1 cellular context compared by ENCODE assay signal in genomic region chr22:37982151-37982838, GRCh38.
TF ChIP-seq lines count a peak whose summit lies in the region.

No MANE protein-coding gene starts in this region.

TF ChIP-seq in HEK293T, 16 proteins besides CTCF, POLR2A, EP300 and RAD21:
- no peak for TF ChIP-seq NFRKB (IDR thresholded peaks at IDR 0.05)
- no peak for TF ChIP-seq SP1 (IDR thresholded peaks at IDR 0.05)
- TF ChIP-seq BHLHE40 (IDR thresholded peaks at IDR 0.05; ENCODE audit: borderline replicate concordance): no peak
- TF ChIP-seq FOXM1 (IDR thresholded peaks at IDR 0.05; ENCODE audit: borderline replicate concordance): no peak
- TF ChIP-seq ELF4 (IDR thresholded peaks at IDR 0.05): no peak
- no peak for TF ChIP-seq SUZ12 (IDR thresholded peaks at IDR 0.05)
- TF ChIP-seq CTBP1 (IDR thresholded peaks at IDR 0.05; ENCODE audit: borderline replicate concordance): no peak
- TF ChIP-seq HDGF (IDR thresholded peaks at IDR 0.05; ENCODE audit: borderline replicate concordance): no peak
- no peak for TF ChIP-seq ARNT (IDR thresholded peaks at IDR 0.05)
- no peak for TF ChIP-seq FOXA1 (IDR thresholded peaks at IDR 0.05)
- TF ChIP-seq L3MBTL2 (conservative IDR thresholded peaks at IDR 0.05): no peak
- TF ChIP-seq FOXK2 (IDR thresholded peaks at IDR 0.05): no peak
- no peak for TF ChIP-seq LEF1 (IDR thresholded peaks at IDR 0.05; ENCODE audit: borderline replicate concordance)
- TF ChIP-seq PKNOX1 (IDR thresholded peaks at IDR 0.05): no peak
- TF ChIP-seq ZNF384 (IDR thresholded peaks at IDR 0.05): no peak
TF ChIP-seq in HEK293T: peak in this region for 0.
